Comparison of ENCODE assay signal across 10 cellular contexts in genomic region chr4:120331486-120332281, GRCh38.
A peak's percentile ranks its signal among the peaks of the same experiment; 100 is the strongest.
DNase-seq lines count a peak whose midpoint lies in the region; ATAC-seq lines count a peak whose summit lies in the region.
"Had no signal": no experiment of that assay in that cellular context is flagged by ENCODE, and none has a peak within 500 bp of the region (broad histone marks: within the 10 kb centered on the region; RNA-seq: fewer than 3 reads in every experiment).

No MANE protein-coding gene starts in this region.

- H3K36me3 ChIP-seq in neuronal stem cell (replicated peaks in 1 of 2; ENCODE audit: control insufficient read depth in 2 of 2, insufficient read depth in 2 of 2, low read length in 2 of 2): no peaks in the 10 kb centered on the region

- peak; percentile 52 for DNase-seq in activated CD8-positive, alpha-beta memory T cell treated with anti-CD3 and anti-CD28 coated beads, Interleukin-2, amount 50 U/mL, for 48 hours
- no peak for DNase-seq in activated CD8-positive, alpha-beta memory T cell treated with anti-CD3 and anti-CD28 coated beads, Interleukin-2, amount 50 U/mL, for 4 hours
- DNase-seq in activated T-cell treated with anti-CD3 and anti-CD28 coated beads, Interleukin-2, amount 50 U/mL, for 48 hours: peak; percentile 35
- peak; percentile 53 for DNase-seq in renal cortical epithelial cell (ENCODE audit: low read depth)
- DNase-seq in NCI-H2171 treated with DMSO at 0.1 percent for 48 hours (lab: John Stamatoyannopoulos, UW): no peak
- DNase-seq in neuronal stem cell (ENCODE audit: low spot score): no peak
- DNase-seq: AML-193; naive thymus-derived CD4-positive, alpha-beta T cell had no signal

- H3K79me1 ChIP-seq in neuronal stem cell (ENCODE audit: low read depth, low read length): no peaks in the 10 kb centered on the region

- H3K27ac ChIP-seq in neuronal stem cell (replicated peaks; ENCODE audit: low read length): no peak overlapping the region

- H2BK15ac ChIP-seq in neuronal stem cell (ENCODE audit: low read length): no peak overlapping the region

- H3K23ac ChIP-seq in neuronal stem cell (ENCODE audit: low read depth, low read length, poor library complexity): no peak overlapping the region

- no peak overlapping the region for H2BK5ac ChIP-seq in neuronal stem cell (ENCODE audit: low read length)

- no peaks in the 10 kb centered on the region for H3K9me3 ChIP-seq in neuronal stem cell (replicated peaks in 1 of 2; ENCODE audit: control insufficient read depth in 2 of 2, insufficient read depth in 1 of 2, low read depth in 1 of 2, low read length in 2 of 2)

- no peak overlapping the region for H3K9ac ChIP-seq in neuronal stem cell (ENCODE audit: low read depth, low read length, poor library complexity)

- H3K4me3 ChIP-seq in neuronal stem cell (ENCODE audit: low read length in 2 of 2): no peak overlapping the region

- no peak overlapping the region for H3K4me2 ChIP-seq in neuronal stem cell (ENCODE audit: insufficient read depth, low read length, poor library complexity, severe bottlenecking)

- no peak overlapping the region for H3K4ac ChIP-seq in neuronal stem cell (ENCODE audit: low read length)

- no CpG with 5 or more reads among the region's 4 CpGs for WGBS in neuronal stem cell (ENCODE audit: extremely low coverage in 2 of 2, insufficient read length in 2 of 2, insufficient replicate concordance in 1 of 2), 2 donors

- H3K4me1 ChIP-seq in neuronal stem cell (ENCODE audit: control insufficient read depth in 2 of 2, insufficient read depth in 1 of 2, low read depth in 1 of 2, low read length in 2 of 2): peaks cover 0 to 14% of the 10 kb centered on the region in 2 donors

- H2BK120ac ChIP-seq in neuronal stem cell (ENCODE audit: low read depth, low read length): no peak overlapping the region

- no peak overlapping the region for H4K8ac ChIP-seq in neuronal stem cell (ENCODE audit: low read depth, low read length)

- no peak overlapping the region for H2AFZ ChIP-seq in neuronal stem cell (ENCODE audit: low read length)

- no peak overlapping the region for H4K91ac ChIP-seq in neuronal stem cell (ENCODE audit: low read depth, low read length, poor library complexity)

- H3K14ac ChIP-seq in neuronal stem cell (ENCODE audit: low read length): no peak overlapping the region

- no peak overlapping the region for H2BK12ac ChIP-seq in neuronal stem cell (ENCODE audit: low read length)

- H3K27me3 ChIP-seq in neuronal stem cell (ENCODE audit: control insufficient read depth in 3 of 3, insufficient read depth in 3 of 3, low read depth in 1 of 3, low read length in 3 of 3): no peaks in the 10 kb centered on the region

- no peak overlapping the region for H2AK5ac ChIP-seq in neuronal stem cell (ENCODE audit: low read depth, low read length)

- ATAC-seq in HG03354 (IDR thresholded peaks at IDR 0.05; ENCODE audit: poor library complexity, severe bottlenecking, unreplicated experiment): peak; percentile 64
- no peak for ATAC-seq in GM19455 (IDR thresholded peaks at IDR 0.05; ENCODE audit: unreplicated experiment)
- ATAC-seq: naive thymus-derived CD4-positive, alpha-beta T cell had no signal

- no peak overlapping the region for H3K18ac ChIP-seq in neuronal stem cell (ENCODE audit: low read length)

Comparison
In these comparisons a context has a peak if more than half of its experiments do, and no peak if none do; other contexts are left out.
1. DNase-seq: peak in activated CD8-positive, alpha-beta memory T cell treated with anti-CD3 and anti-CD28 coated beads, Interleukin-2, amount 50 U/mL, for 48 hours (single experiment), activated T-cell treated with anti-CD3 and anti-CD28 coated beads, Interleukin-2, amount 50 U/mL, for 48 hours (2 of 2) and renal cortical epithelial cell (single experiment); none in activated CD8-positive, alpha-beta memory T cell treated with anti-CD3 and anti-CD28 coated beads, Interleukin-2, amount 50 U/mL, for 4 hours (single experiment), NCI-H2171 treated with DMSO at 0.1 percent for 48 hours (single experiment) and neuronal stem cell (single experiment).